8 cellular contexts compared by ENCODE assay signal in the genomic region with DNA sequence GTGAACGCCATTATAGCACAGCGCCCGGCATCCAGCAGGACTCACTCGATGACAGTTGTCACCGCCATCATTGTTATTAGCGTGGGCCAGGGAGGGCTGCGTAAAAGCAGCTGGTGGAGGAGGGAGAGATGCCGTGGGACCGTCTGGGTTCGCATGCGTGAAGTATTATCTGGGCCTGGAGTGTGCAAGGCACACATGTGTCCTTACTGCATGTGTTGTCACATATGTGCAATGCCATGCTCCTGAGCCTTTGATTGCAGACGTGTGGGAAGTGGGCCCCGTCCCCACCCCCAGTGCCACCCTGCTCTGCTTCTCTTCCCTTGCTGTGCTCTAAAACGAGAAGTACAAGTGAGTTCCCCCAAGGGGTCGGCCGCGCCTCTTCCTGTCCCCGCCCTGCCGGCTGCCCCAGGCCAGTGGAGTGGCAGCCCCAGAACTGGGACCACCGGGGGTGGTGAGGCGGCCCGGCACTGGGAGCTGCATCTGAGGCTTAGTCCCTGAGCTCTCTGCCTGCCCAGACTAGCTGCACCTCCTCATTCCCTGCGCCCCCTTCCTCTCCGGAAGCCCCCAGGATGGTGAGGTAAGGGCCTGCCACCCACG. TPM values are rescaled to one million over a fixed set of nuclear protein-coding genes. Genes with fewer than 3 reads are reported as not detected.
DNase-seq lines count a peak whose midpoint lies in the region; FAIRE-seq and TF ChIP-seq lines count a peak whose summit lies in the region.

Gene PTPN6 (plus strand): TSS at position 413 of the 597 bp plus-strand sequence. CDS start 157 bp downstream, at position 570.

- peak; percentile 45 for DNase-seq in SKM-1 (lab: John Stamatoyannopoulos, UW; ENCODE audit: unreplicated experiment)
- DNase-seq in caudate nucleus (lab: John Stamatoyannopoulos, UW), result peak in 3 of 61 donors; percentile 17 to 39 (median 20)
- DNase-seq in mucosa of gallbladder (ENCODE audit: low spot score), result no peak
- no peak for DNase-seq in urothelium cell line (ENCODE audit: low spot score)
- no peak for DNase-seq in H54 (ENCODE audit: insufficient read length, low spot score)
- DNase-seq in NCI-H128 (lab: John Stamatoyannopoulos, UW; ENCODE audit: unreplicated experiment), result no peak
- no peak for DNase-seq in NCI-H1105 treated with DMSO at 0.1 percent for 48 hours (lab: John Stamatoyannopoulos, UW)

- TF ChIP-seq POLR2A in GM19099 (IDR thresholded peaks at IDR 0.05; ENCODE audit: extremely low read depth, insufficient read length, low read depth), result peak; percentile 96
- no peak for TF ChIP-seq POLR2A in H54 (IDR thresholded peaks at IDR 0.05; ENCODE audit: low read depth, low read length)

- peak; percentile 67 for FAIRE-seq in urothelium cell line (lab: Jason Lieb, UNC)
- FAIRE-seq in H54 (lab: Jason Lieb, UNC), result no peak

- H3K27ac ChIP-seq in caudate nucleus (ENCODE audit: low read depth, low read length), result peak within 1 kb of the TSS; percentile 76

RNA-seq across cellular contexts. Expression of gene PTPN6, which starts in this region (rescaled TPM):
- total RNA-seq in mucosa of gallbladder, result 66.4 TPM
